Comparison of ENCODE assay signal across 16 cellular contexts in genomic region chr15:60070838-60071493, GRCh38.
DNase-seq lines count a peak whose midpoint lies in the region; ATAC-seq and TF ChIP-seq lines count a peak whose summit lies in the region.
"Had no signal": no experiment of that assay in that cellular context is flagged by ENCODE, and none has a peak within 500 bp of the region (broad histone marks: within the 10 kb centered on the region; RNA-seq: fewer than 3 reads in every experiment).

No MANE protein-coding gene starts in this region.

- H3K79me2 ChIP-seq in osteoblast (ENCODE audit: insufficient read depth, low read length) = no peaks in the 10 kb centered on the region

- H3K9me3 ChIP-seq in esophagus (ENCODE audit: control insufficient read depth in 2 of 2, insufficient read depth in 1 of 2, low read depth in 1 of 2, low read length in 1 of 2) (peaks cover 0 to 3% of the 10 kb centered on the region in 2 donors), osteoblast (ENCODE audit: low read depth, low read length) (no peaks in the 10 kb centered on the region)
- H3K9me3 ChIP-seq: transverse colon had no signal

- H3K36me3 ChIP-seq in esophagus (ENCODE audit: control insufficient read depth in 2 of 2, insufficient read depth in 2 of 2, low read length in 1 of 2) (no peaks in the 10 kb centered on the region), osteoblast (ENCODE audit: insufficient read depth, low read length) (no peaks in the 10 kb centered on the region)
- H3K36me3 ChIP-seq: sigmoid colon, transverse colon had no signal

- no peak for TF ChIP-seq CTCF in osteoblast (IDR thresholded peaks at IDR 0.05; ENCODE audit: extremely low read depth, low read depth, low read length)

- no peaks in the 10 kb centered on the region for H3K4me1 ChIP-seq in esophagus (ENCODE audit: control insufficient read depth in 2 of 2, insufficient read depth in 2 of 2, low read length in 1 of 2)
- H3K4me1 ChIP-seq in osteoblast (ENCODE audit: insufficient read depth, low read length) = peaks cover 23% of the 10 kb centered on the region
- H3K4me1 ChIP-seq: sigmoid colon, transverse colon had no signal

- H3K27me3 ChIP-seq in esophagus (ENCODE audit: control insufficient read depth in 1 of 2, insufficient read depth in 2 of 2, low read length in 2 of 2) (no peaks in the 10 kb centered on the region), osteoblast (ENCODE audit: insufficient read depth, low read length) (peaks cover 2% of the 10 kb centered on the region)
- H3K27me3 ChIP-seq: sigmoid colon, transverse colon had no signal

- H3K4me3 ChIP-seq in esophagus (ENCODE audit: low read depth in 1 of 2, low read length in 2 of 2) (no peak overlapping the region), osteoblast (ENCODE audit: insufficient read depth, low read length) (no peak overlapping the region)
- H3K4me3 ChIP-seq: sigmoid colon, transverse colon had no signal

- H3K4me2 ChIP-seq in osteoblast (ENCODE audit: insufficient read depth, low read length) = peak overlapping the region; percentile 43

- ATAC-seq in GM18907 (IDR thresholded peaks at IDR 0.05; ENCODE audit: unreplicated experiment) (no peak), GM18502 (IDR thresholded peaks at IDR 0.05; ENCODE audit: poor library complexity, unreplicated experiment) (no peak)

- 32 to 52% methylated on average over 8 of the region's 8 CpGs for WGBS in esophagus, 2 donors

- peak overlapping the region; percentile 11 to 19 for H3K27ac ChIP-seq in esophagus (ENCODE audit: low read depth in 2 of 2, low read length in 1 of 2)
- H3K27ac ChIP-seq in osteoblast (ENCODE audit: low read depth, low read length) = peak overlapping the region; percentile 61
- H3K27ac ChIP-seq: sigmoid colon, transverse colon had no signal

- H2AFZ ChIP-seq in osteoblast (ENCODE audit: low read length) = no peak overlapping the region

- peak; percentile 23 for DNase-seq in GM04503 (ENCODE audit: low read depth)
- DNase-seq in RPMI7951 (ENCODE audit: low read depth) = peak; percentile 84
- DNase-seq in osteoblast (ENCODE audit: insufficient read length, low spot score, missing footprints) = peak; percentile 86
- no peak for DNase-seq in stimulated activated naive CD4-positive, alpha-beta T cell treated with Interleukin-2 at 50 U/mL for 16 hours (lab: John Stamatoyannopoulos, UW)
- no peak for DNase-seq in activated CD4-positive, alpha-beta T cell treated with anti-CD3 and anti-CD28 coated beads for 48 hours
- DNase-seq: activated B cell treated with CpG ODN at 0.5 μM for 24 hours; activated effector memory CD4-positive, alpha-beta T cell treated with Interleukin-2 at 50 U/mL for 16 hours; Calu3; cortex of kidney; hypothalamus; NCI-H2171; sigmoid colon; transverse colon had no signal

- no peaks in the 10 kb centered on the region for H4K20me1 ChIP-seq in osteoblast (ENCODE audit: insufficient read depth, low read length)

Comparison
In these comparisons a context has a peak if more than half of its experiments do, and no peak if none do; other contexts are left out.
1. DNase-seq: peak in GM04503 (single experiment), RPMI7951 (single experiment) and osteoblast (single experiment); none in stimulated activated naive CD4-positive, alpha-beta T cell treated with Interleukin-2 at 50 U/mL for 16 hours (single experiment) and activated CD4-positive, alpha-beta T cell treated with anti-CD3 and anti-CD28 coated beads for 48 hours (single experiment).